In the genomic region with DNA sequence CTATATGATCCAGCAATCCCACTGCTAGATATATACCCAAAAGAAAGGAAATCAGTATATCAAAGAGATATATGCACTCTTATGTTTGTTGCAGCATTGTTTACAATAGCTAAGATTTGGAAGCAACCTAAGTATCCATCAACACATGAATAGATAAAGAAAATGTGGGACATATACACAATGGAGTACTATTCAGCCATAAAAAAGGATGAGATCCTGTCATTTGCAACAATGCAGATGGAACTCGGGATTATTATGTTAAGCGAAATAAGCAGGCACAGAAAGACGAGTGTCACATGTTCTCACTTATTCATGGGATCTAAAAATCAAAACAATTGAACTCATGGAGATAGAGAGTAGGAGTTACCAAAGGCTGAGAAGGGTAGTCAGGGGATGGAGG, we compare ENCODE assay signal across 2 cellular contexts. TPM values are rescaled to one million over a fixed set of nuclear protein-coding genes. Genes with fewer than 3 reads are reported as not detected.
"Had no signal": no experiment of that assay in that cellular context is flagged by ENCODE, and none has a peak within 500 bp of the region (broad histone marks: within the 10 kb centered on the region; RNA-seq: fewer than 3 reads in every experiment).

No MANE protein-coding gene starts in this region.

RNA-seq across cellular contexts. Expression of gene SLC44A5, which starts 17.5 kb away (rescaled TPM):
- total RNA-seq: GM23248, HFFc6 had no signal
- polyA plus RNA-seq: GM23248 had no signal
